20 cellular contexts compared by ENCODE assay signal in genomic region chr10:78575400-78575799, GRCh38.
"Had no signal": no experiment of that assay in that cellular context is flagged by ENCODE, and none has a peak within 500 bp of the region (broad histone marks: within the 10 kb centered on the region; RNA-seq: fewer than 3 reads in every experiment).

No MANE protein-coding gene starts in this region.

- H3K9me3 Mint-ChIP-seq: activated naive CD4-positive, alpha-beta T cell treated with anti-CD3 and anti-CD28 coated beads, Interleukin-2, amount 10 ng/mL, durations not matched to agents 7 days and 5 days; activated T-cell treated with anti-CD3 and anti-CD28 coated beads, Interleukin-2, amount 50 U/mL, for 24 hours; mesothelial cell of epicardium; nephron progenitor cell; stimulated activated naive CD8-positive, alpha-beta T cell treated with anti-CD3 and anti-CD28 coated beads, Interleukin-15, amount 100 ng/mL, for 72 hours; T-cell; type B pancreatic cell had no signal

- H3K36me3 Mint-ChIP-seq: activated naive CD4-positive, alpha-beta T cell treated with anti-CD3 and anti-CD28 coated beads, Interleukin-2, amount 10 ng/mL, durations not matched to agents 7 days and 5 days; mesothelial cell of epicardium; T-cell; type B pancreatic cell had no signal

- DNase-seq: activated CD4-positive, alpha-beta T cell treated with anti-CD3 and anti-CD28 coated beads for 48 hours; activated CD4-positive, CD25-positive, alpha-beta regulatory T cell; activated CD8-positive, alpha-beta T cell treated with anti-CD3 and anti-CD28 coated beads, Interleukin-2, amount 10 ng/mL, durations not matched to agents 7 days and 5 days; activated effector memory CD4-positive, alpha-beta T cell treated with Interleukin-2 at 50 U/mL for 16 hours; activated naive CD4-positive, alpha-beta T cell treated with anti-CD3 and anti-CD28 coated beads, Interleukin-2, amount 10 ng/mL, durations not matched to agents 7 days and 5 days; activated T-cell treated with anti-CD3 and anti-CD28 coated beads, Interleukin-2, amount 50 U/mL, for 24 hours; erythroblast; foreskin melanocyte; hypothalamus; nephron progenitor cell; nucleus accumbens; stimulated activated CD4-positive, alpha-beta T cell treated with anti-CD3 and anti-CD28 coated beads, Interleukin-2, amount 100 ng/mL, for 24 hours; stimulated activated naive CD8-positive, alpha-beta T cell treated with anti-CD3 and anti-CD28 coated beads, Interleukin-15, amount 100 ng/mL, for 72 hours; T-cell; T-helper 9 cell had no signal

- H3K36me3 ChIP-seq: ascending aorta, suprapubic skin had no signal

- H3K27ac Mint-ChIP-seq: activated CD8-positive, alpha-beta T cell treated with anti-CD3 and anti-CD28 coated beads, Interleukin-2, amount 10 ng/mL, durations not matched to agents 7 days and 5 days; activated naive CD4-positive, alpha-beta T cell treated with anti-CD3 and anti-CD28 coated beads, Interleukin-2, amount 10 ng/mL, durations not matched to agents 7 days and 5 days; activated T-cell treated with anti-CD3 and anti-CD28 coated beads, Interleukin-2, amount 50 U/mL, for 24 hours; mesothelial cell of epicardium; T-cell; type B pancreatic cell had no signal

- H3K27me3 Mint-ChIP-seq: activated T-cell treated with anti-CD3 and anti-CD28 coated beads, Interleukin-2, amount 50 U/mL, for 24 hours had no signal

- H3K27ac ChIP-seq: ascending aorta, suprapubic skin had no signal

- H3K4me1 ChIP-seq: ascending aorta had no signal

- H3K4me3 ChIP-seq: ascending aorta, lung, suprapubic skin had no signal

- H3K4me3 Mint-ChIP-seq: activated CD8-positive, alpha-beta T cell treated with anti-CD3 and anti-CD28 coated beads, Interleukin-2, amount 10 ng/mL, durations not matched to agents 7 days and 5 days; activated naive CD4-positive, alpha-beta T cell treated with anti-CD3 and anti-CD28 coated beads, Interleukin-2, amount 10 ng/mL, durations not matched to agents 7 days and 5 days; activated T-cell treated with anti-CD3 and anti-CD28 coated beads, Interleukin-2, amount 50 U/mL, for 24 hours; mesothelial cell of epicardium; nephron progenitor cell; stimulated activated naive CD8-positive, alpha-beta T cell treated with anti-CD3 and anti-CD28 coated beads, Interleukin-15, amount 100 ng/mL, for 72 hours; T-cell; type B pancreatic cell had no signal

- H3K27me3 ChIP-seq: ascending aorta, suprapubic skin had no signal

- H3K9me3 ChIP-seq: ascending aorta, suprapubic skin had no signal
